ENCODE assay signal across 1 cellular context in genomic region chr7:150381785-150382122, GRCh38.
TF ChIP-seq lines count a peak whose summit lies in the region.

No MANE protein-coding gene starts in this region.

TF ChIP-seq in H1, 55 proteins besides CTCF, POLR2A, EP300 and RAD21:
- no peak for TF ChIP-seq CREB1 (IDR thresholded peaks at IDR 0.05)
- no peak for TF ChIP-seq ATF2 (IDR thresholded peaks at IDR 0.05; ENCODE audit: low read length)
- no peak for TF ChIP-seq ZNF274 (IDR thresholded peaks at IDR 0.05; ENCODE audit: borderline replicate concordance, extremely low read depth, low read length)
- no peak for TF ChIP-seq TEAD4 (IDR thresholded peaks at IDR 0.05; ENCODE audit: low read depth, low read length)
- TF ChIP-seq SIRT6 (IDR thresholded peaks at IDR 0.05; ENCODE audit: low read length): no peak
- no peak for TF ChIP-seq CHD2 (IDR thresholded peaks at IDR 0.05; ENCODE audit: low read length)
- TF ChIP-seq CBX5 (IDR thresholded peaks at IDR 0.05; ENCODE audit: low read depth, low read length): no peak
- TF ChIP-seq ASH2L (IDR thresholded peaks at IDR 0.05; ENCODE audit: low read length): no peak
